Comparison of ENCODE assay signal across 9 cellular contexts in genomic region chr21:43921979-43922945, GRCh38. TPM values are rescaled to one million over a fixed set of nuclear protein-coding genes. Genes with fewer than 3 reads are reported as not detected.
DNase-seq lines count a peak whose midpoint lies in the region; ATAC-seq, FAIRE-seq and TF ChIP-seq lines count a peak whose summit lies in the region.
"Had no signal": no experiment of that assay in that cellular context is flagged by ENCODE, and none has a peak within 500 bp of the region (broad histone marks: within the 10 kb centered on the region; RNA-seq: fewer than 3 reads in every experiment).

No MANE protein-coding gene starts in this region.

- no peak for FAIRE-seq in small intestine (lab: Jason Lieb, UNC)

- TF ChIP-seq CTCF in DND-41 (IDR thresholded peaks at IDR 0.05; ENCODE audit: borderline replicate concordance, extremely low read depth, low read length, poor library complexity, severe bottlenecking) (no peak), gastrocnemius medialis (IDR thresholded peaks at IDR 0.05 in 4 of 5, conservative IDR thresholded peaks at IDR 0.05 in 1 of 5) (no peak), mucosa of descending colon (IDR thresholded peaks at IDR 0.05) (no peak)

- peaks cover 92% of the 10 kb centered on the region for H3K79me2 ChIP-seq in DND-41 (ENCODE audit: insufficient read depth, low read length)

- no peaks in the 10 kb centered on the region for H3K9me3 Mint-ChIP-seq in activated naive CD8-positive, alpha-beta T cell (ENCODE audit: low read depth)

- no peak for TF ChIP-seq POLR2A in gastrocnemius medialis (IDR thresholded peaks at IDR 0.05)

- peak overlapping the region; percentile 99 for H3K27ac Mint-ChIP-seq in activated naive CD8-positive, alpha-beta T cell

- H3K27me3 Mint-ChIP-seq in activated naive CD8-positive, alpha-beta T cell = no peaks in the 10 kb centered on the region

- in situ Hi-C loops in gastrocnemius medialis (cut with MboI; ENCODE audit: low sequenced_read_pairs in 4 of 4) = no loop called here

- H3K27me3 ChIP-seq in DND-41 (ENCODE audit: insufficient read depth, low read length, poor library complexity) = no peaks in the 10 kb centered on the region
- no peaks in the 10 kb centered on the region for H3K27me3 ChIP-seq in gastrocnemius medialis
- no peaks in the 10 kb centered on the region for H3K27me3 ChIP-seq in small intestine (ENCODE audit: control insufficient read depth in 2 of 2, insufficient read depth in 2 of 2, low read length in 2 of 2)
- H3K27me3 ChIP-seq: upper lobe of left lung had no signal

- no peak overlapping the region for H3K4me2 ChIP-seq in DND-41 (ENCODE audit: insufficient read depth, low read length)

- H2AFZ ChIP-seq in DND-41 (ENCODE audit: low read depth, low read length) = no peak overlapping the region

- H3K27ac ChIP-seq in DND-41 (ENCODE audit: low read length) (0 out of 2 replicates have a peak overlapping the region, but pooled peaks have one; percentile 6), SK-N-MC (peak overlapping the region; percentile 21; the same call in 1 of the 2 replicates), gastrocnemius medialis (peak overlapping the region; percentile 71 to 96 (median 94)), small intestine (ENCODE audit: low read depth in 1 of 2, low read length in 1 of 2) (no peak overlapping the region)
- H3K27ac ChIP-seq: upper lobe of left lung had no signal

- peaks cover 88% of the 10 kb centered on the region for H4K20me1 ChIP-seq in DND-41 (ENCODE audit: insufficient read depth, low read length)

- H3K4me1 Mint-ChIP-seq in activated naive CD8-positive, alpha-beta T cell (ENCODE audit: low read depth) = peaks cover 54% of the 10 kb centered on the region

- peak; percentile 25 for ATAC-seq in DND-41 (ENCODE audit: insufficient read depth, low read depth)
- ATAC-seq in gastrocnemius medialis = no peak
- ATAC-seq in GM18502 (IDR thresholded peaks at IDR 0.05; ENCODE audit: poor library complexity, unreplicated experiment) = no peak
- no peak for ATAC-seq in HG03280 (IDR thresholded peaks at IDR 0.05; ENCODE audit: unreplicated experiment)
- ATAC-seq in mucosa of descending colon = no peak

- peaks cover 20% of the 10 kb centered on the region for H3K36me3 ChIP-seq in DND-41 (ENCODE audit: insufficient read depth, low read length)
- peaks cover 5% of the 10 kb centered on the region; the same call in 1 of the 2 replicates for H3K36me3 ChIP-seq in SK-N-MC (ENCODE audit: insufficient read depth, low read length)
- H3K36me3 ChIP-seq in gastrocnemius medialis = no peaks in the 10 kb centered on the region
- no peaks in the 10 kb centered on the region for H3K36me3 ChIP-seq in small intestine (ENCODE audit: control insufficient read depth in 2 of 2, insufficient read depth in 2 of 2, low read length in 2 of 2)
- no peaks in the 10 kb centered on the region for H3K36me3 ChIP-seq in mucosa of descending colon (ENCODE audit: low read depth)

- intact Hi-C loops in gastrocnemius medialis (cut with DNase I; ENCODE audit: low total_unique reads) (no loop called here), mucosa of descending colon (cut with DNase I, micrococcal nuclease) (no loop called here)

- H3K4me1 ChIP-seq in DND-41 (ENCODE audit: insufficient read depth, low read length) = peaks cover 7% of the 10 kb centered on the region
- H3K4me1 ChIP-seq in gastrocnemius medialis = peaks cover 71 to 75% of the 10 kb centered on the region in 2 donors
- H3K4me1 ChIP-seq in small intestine (ENCODE audit: control insufficient read depth in 2 of 2, insufficient read depth in 1 of 2, low read depth in 1 of 2, low read length in 1 of 2) = peaks cover 7 to 23% of the 10 kb centered on the region in 2 donors
- peaks cover 20% of the 10 kb centered on the region for H3K4me1 ChIP-seq in mucosa of descending colon (ENCODE audit: low read depth)

- H3K4me3 ChIP-seq in DND-41 (ENCODE audit: low read depth in 1 of 2, low read length in 2 of 2) (no peak overlapping the region), SK-N-MC (no peak overlapping the region), gastrocnemius medialis (no peak overlapping the region), small intestine (ENCODE audit: low read depth in 1 of 2, low read length in 2 of 2) (no peak overlapping the region), mucosa of descending colon (no peak overlapping the region)
- H3K4me3 ChIP-seq: upper lobe of left lung had no signal

- H3K4me3 Mint-ChIP-seq in activated naive CD8-positive, alpha-beta T cell = peak overlapping the region; percentile 82

- DNase-seq in DND-41 (peak; percentile 39), SK-N-MC (ENCODE audit: low read depth, low spot score) (no peak), gastrocnemius medialis (no peak), small intestine (no peak), mucosa of descending colon (no peak)

- H3K36me3 Mint-ChIP-seq in activated naive CD8-positive, alpha-beta T cell = peaks cover 5% of the 10 kb centered on the region

- 40 to 62% (median 45%) methylated on average over 23 to 27 of the region's 27 CpGs for WGBS in small intestine, 3 donors

- no peak overlapping the region for H3K9ac ChIP-seq in DND-41 (ENCODE audit: low read depth, low read length)
- no peak overlapping the region for H3K9ac ChIP-seq in SK-N-MC (ENCODE audit: insufficient read length)

- no peaks in the 10 kb centered on the region for H3K9me3 ChIP-seq in DND-41 (ENCODE audit: insufficient read depth, low read length, severe bottlenecking)
- no peaks in the 10 kb centered on the region for H3K9me3 ChIP-seq in SK-N-MC (ENCODE audit: low read depth, low read length)
- H3K9me3 ChIP-seq in gastrocnemius medialis = no peaks in the 10 kb centered on the region
- no peaks in the 10 kb centered on the region for H3K9me3 ChIP-seq in small intestine (ENCODE audit: control insufficient read depth, low read depth)
- H3K9me3 ChIP-seq in mucosa of descending colon = no peaks in the 10 kb centered on the region
- H3K9me3 ChIP-seq: upper lobe of left lung had no signal

RNA-seq across cellular contexts. Expression of gene AGPAT3, which starts 57.2 kb away (rescaled TPM):
- total RNA-seq in gastrocnemius medialis = 100 to 1,000 TPM in 1 of 4 donors, 10 to 100 TPM in 3; 44.2 to 102 (median 59.3) TPM
- polyA plus RNA-seq in small intestine = 10 to 100 TPM; 21.3 to 43.9 (median 41.6) TPM
- total RNA-seq in mucosa of descending colon = 100 to 1,000 TPM in 1 of 3 donors, 10 to 100 TPM in 2; 77.7 to 120 (median 97.7) TPM

Comparison
In these comparisons a context has a peak if more than half of its experiments do, and no peak if none do; other contexts are left out.
1. H3K27ac ChIP-seq: peak in DND-41 (single experiment), SK-N-MC (single experiment) and gastrocnemius medialis (4 of 4); none in small intestine (0 of 2).